Comparison of ENCODE assay signal across 8 cellular contexts in the genomic region with DNA sequence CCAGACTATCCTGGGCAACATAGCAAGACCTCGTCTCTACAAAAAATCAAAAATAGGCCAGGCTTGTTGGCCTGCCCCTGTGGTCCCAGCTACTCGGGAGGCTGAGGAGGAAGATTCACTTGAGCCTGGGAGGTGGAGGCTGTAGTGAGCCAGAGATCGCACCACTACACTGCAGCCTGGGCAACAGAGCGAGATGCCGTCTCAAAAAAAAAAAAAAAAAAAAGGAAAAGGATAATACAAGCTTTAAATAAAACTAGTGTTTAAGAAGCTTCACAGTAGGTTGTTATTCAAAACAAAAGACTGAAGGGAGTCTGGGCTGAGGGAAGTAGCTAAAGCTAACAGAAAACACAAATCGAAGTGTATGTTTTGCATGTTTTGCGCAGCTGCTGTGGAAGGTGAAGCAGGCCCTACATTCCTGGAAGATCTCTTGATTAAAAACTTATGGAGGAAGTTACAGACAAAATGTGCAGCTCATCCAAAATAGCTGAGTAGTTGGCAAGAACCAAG. TPM values are rescaled to one million over a fixed set of nuclear protein-coding genes. Genes with fewer than 3 reads are reported as not detected.
DNase-seq lines count a peak whose midpoint lies in the region; ATAC-seq and TF ChIP-seq lines count a peak whose summit lies in the region.

No MANE protein-coding gene starts in this region.

- BruUV-seq in Caco-2 (replicated peaks; lab: Mats Ljungman, UMichigan) = TSS peak; percentile 38

- POLR2A ChIA-PET in Caco-2 (lab: Charles Lee) = no interaction called here

- H3K36me3 ChIP-seq in Caco-2 (ENCODE audit: control insufficient read depth, insufficient read depth, low read length) (no peaks in the 10 kb centered on the region), H7 (replicated peaks; ENCODE audit: control insufficient read depth, insufficient read depth, low read length) (no peaks in the 10 kb centered on the region), SU-DHL-6 (ENCODE audit: low read length) (peaks cover 6% of the 10 kb centered on the region; the same call in 1 of the 2 replicates), rectal smooth muscle tissue (ENCODE audit: control insufficient read depth, insufficient read depth, low read length) (no peaks in the 10 kb centered on the region)

- no peaks in the 10 kb centered on the region for H3K9me3 Mint-ChIP-seq in Caco-2 (ENCODE audit: unreplicated experiment)

- no peaks in the 10 kb centered on the region for H3K36me3 Mint-ChIP-seq in Caco-2 (ENCODE audit: insufficient read depth, unreplicated experiment)

- ATAC-seq in GM19023 (IDR thresholded peaks at IDR 0.05; ENCODE audit: unreplicated experiment) = no peak
- ATAC-seq in activated CD4-positive, CD25-positive, alpha-beta regulatory T cell treated with anti-CD3 and anti-CD28 coated beads, Interleukin-2, amount 50 U/mL, for 24 hours = no peak

- no peaks in the 10 kb centered on the region for H3K9me3 ChIP-seq in Caco-2
- H3K9me3 ChIP-seq in SU-DHL-6 (ENCODE audit: insufficient read depth, low read length) = no peaks in the 10 kb centered on the region

- H3K27me3 Mint-ChIP-seq in Caco-2 (ENCODE audit: insufficient read depth, unreplicated experiment) = no peaks in the 10 kb centered on the region

- DNase-seq in Caco-2 = no peak
- no peak for DNase-seq in H7
- DNase-seq in fibroblast of pulmonary artery (ENCODE audit: low read depth) = no peak
- no peak for DNase-seq in SKM-1 (lab: John Stamatoyannopoulos, UW; ENCODE audit: unreplicated experiment)

- H3K4me3 Mint-ChIP-seq in Caco-2 (ENCODE audit: unreplicated experiment) = peak overlapping the region; percentile 81

- H3K27me3 ChIP-seq in Caco-2 (replicated peaks; ENCODE audit: control insufficient read depth, insufficient read depth, low read length) (no peaks in the 10 kb centered on the region), H7 (ENCODE audit: control insufficient read depth, insufficient read depth, low read length) (no peaks in the 10 kb centered on the region), SU-DHL-6 (ENCODE audit: low read length) (no peaks in the 10 kb centered on the region), rectal smooth muscle tissue (ENCODE audit: control insufficient read depth, insufficient read depth, low read length) (no peaks in the 10 kb centered on the region)

- H3K27ac ChIP-seq in SU-DHL-6 (ENCODE audit: low read depth, low read length) = peak overlapping the region; percentile 87
- peak overlapping the region; percentile 97 for H3K27ac ChIP-seq in rectal smooth muscle tissue (ENCODE audit: low read depth, low read length)

- H2AFZ ChIP-seq in SU-DHL-6 (ENCODE audit: low read depth, low read length, severe bottlenecking) = peak overlapping the region; percentile 57

- H3K79me2 ChIP-seq in SU-DHL-6 (ENCODE audit: insufficient read depth, low read length) = peaks cover 44% of the 10 kb centered on the region

- TF ChIP-seq CTCF in Caco-2 (IDR thresholded peaks at IDR 0.05; ENCODE audit: insufficient read depth in 1 of 2, low read depth in 1 of 2, low read length in 1 of 2, severe bottlenecking in 1 of 2, unreplicated experiment in 1 of 2) (no peak), SU-DHL-6 (IDR thresholded peaks at IDR 0.05; ENCODE audit: insufficient read depth, low read length, poor library complexity, severe bottlenecking) (no peak), fibroblast of pulmonary artery (IDR thresholded peaks at IDR 0.05; ENCODE audit: low read length, missing control alignments) (no peak)

- H3K4me2 ChIP-seq in SU-DHL-6 (ENCODE audit: low read depth, low read length, poor library complexity, severe bottlenecking) = peak overlapping the region; percentile 83

- no peaks in the 10 kb centered on the region for H3K9me2 ChIP-seq in SU-DHL-6 (replicated peaks; ENCODE audit: insufficient read depth, low read length)

- H3K4me1 Mint-ChIP-seq in Caco-2 (ENCODE audit: low read depth, unreplicated experiment) = no peaks in the 10 kb centered on the region

- CTCF ChIA-PET in Caco-2 (lab: Charles Lee) = interaction anchor here (0.6 kb wide), 1 partner anchor 91 kb away, joined by 4 read pairs; no protein-coding TSS in a partner anchor

- no peak overlapping the region for H3K27ac Mint-ChIP-seq in Caco-2 (ENCODE audit: unreplicated experiment)

- peak overlapping the region; percentile 96 for H3K9ac ChIP-seq in SU-DHL-6 (ENCODE audit: low read length)
- H3K9ac ChIP-seq in rectal smooth muscle tissue (ENCODE audit: low read length) = no peak overlapping the region

- H3K4me3 ChIP-seq in Caco-2 (ENCODE audit: low read depth, low read length) = peak overlapping the region; percentile 69
- peak overlapping the region; percentile 91 for H3K4me3 ChIP-seq in H7 (ENCODE audit: insufficient read depth, low read depth, low read length)
- H3K4me3 ChIP-seq in SU-DHL-6 (ENCODE audit: insufficient read depth, low read length, poor library complexity, severe bottlenecking) = peak overlapping the region; percentile 99
- H3K4me3 ChIP-seq in fibroblast of pulmonary artery (replicated peaks; ENCODE audit: low read depth, low read length) = peak overlapping the region; percentile 96
- peak overlapping the region; percentile 93 for H3K4me3 ChIP-seq in rectal smooth muscle tissue (ENCODE audit: low read length)

- peaks cover 33% of the 10 kb centered on the region; the same call in 1 of the 2 replicates for H3F3A ChIP-seq in SU-DHL-6 (ENCODE audit: insufficient read depth)

- intact Hi-C loops in Caco-2 (cut with micrococcal nuclease; ENCODE audit: unreplicated experiment) = loop anchor here (2.0 kb wide), 1 partner anchor 50 kb away; no protein-coding TSS in a partner anchor

- H4K20me1 ChIP-seq in SU-DHL-6 (ENCODE audit: low read depth, low read length) = peaks cover 4% of the 10 kb centered on the region; the same call in 1 of the 2 replicates

- H3K4me1 ChIP-seq in Caco-2 (no peaks in the 10 kb centered on the region), rectal smooth muscle tissue (ENCODE audit: control insufficient read depth, insufficient read depth, low read length) (no peaks in the 10 kb centered on the region)

RNA-seq across cellular contexts. Expression of a gene that starts 0.6 kb away (rescaled TPM):
- total RNA-seq in Caco-2 (2022) = 3.0 and 3.2 TPM in 2 replicates
- 13.2 and 13.9 TPM in 2 replicates for total RNA-seq in H7 (2014; rRNA removed; shearing (Covaris generic))
